ENCODE assay signal across 20 cellular contexts in the genomic region with DNA sequence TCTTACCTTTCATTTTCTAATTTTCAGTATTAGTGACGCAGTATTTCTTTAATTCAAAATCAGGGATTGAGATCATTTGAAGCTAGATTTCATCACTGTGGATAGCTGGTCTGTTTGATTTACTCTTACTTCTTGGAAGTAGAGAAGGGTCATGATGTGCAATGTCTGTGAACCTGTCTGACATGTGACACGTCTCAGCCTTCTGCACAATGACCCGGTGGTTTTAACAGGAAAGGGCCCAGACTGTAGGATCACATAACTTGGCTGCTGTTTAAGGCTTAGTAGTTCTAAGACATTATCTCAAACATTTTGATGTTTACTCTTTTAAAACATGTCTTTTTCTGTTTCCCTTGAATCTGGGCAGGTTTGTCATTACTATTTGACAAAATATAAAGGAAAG.
"Had no signal": no experiment of that assay in that cellular context is flagged by ENCODE, and none has a peak within 500 bp of the region (broad histone marks: within the 10 kb centered on the region; RNA-seq: fewer than 3 reads in every experiment).

No MANE protein-coding gene starts in this region.

- H3K9me3 ChIP-seq: suprapubic skin, thyroid gland, upper lobe of left lung, vagina had no signal

- H3K27ac ChIP-seq: coronary artery, heart right ventricle, suprapubic skin, thyroid gland, upper lobe of left lung, vagina had no signal

- H3K4me1 ChIP-seq: heart right ventricle, suprapubic skin, thyroid gland, upper lobe of left lung, vagina had no signal

- H3K4me3 ChIP-seq: coronary artery, heart right ventricle, suprapubic skin, thyroid gland, upper lobe of left lung, vagina had no signal

- H3K36me3 ChIP-seq: heart right ventricle, suprapubic skin, thyroid gland, upper lobe of left lung, vagina had no signal

- ATAC-seq: heart right ventricle; left cardiac atrium; left ventricle myocardium superior; naive thymus-derived CD4-positive, alpha-beta T cell; right cardiac atrium; stimulated activated effector memory CD8-positive, alpha-beta T cell treated with anti-CD3 and anti-CD28 coated beads, Interleukin-12 subunit alpha, Interleukin-12 subunit beta, amount 100 ng/mL, for 72 hours; stimulated activated naive CD8-positive, alpha-beta T cell treated with anti-CD3 and anti-CD28 coated beads, Interleukin-15, Interleukin-2, amounts not matched to agents 100 U/mL and 50 U/mL, for 24 hours had no signal

- H3K27me3 ChIP-seq: heart right ventricle, suprapubic skin, thyroid gland, upper lobe of left lung, vagina had no signal

- DNase-seq: effector CD4-positive, alpha-beta T cell; endodermal cell; foreskin melanocyte; heart right ventricle; hypothalamus; kidney; left cardiac atrium; left ventricle myocardium superior; naive thymus-derived CD4-positive, alpha-beta T cell; nephron progenitor cell; right cardiac atrium; stimulated activated CD4-positive, alpha-beta T cell treated with anti-CD3 and anti-CD28 coated beads, Interleukin-4, amount 100 ng/mL, for 1 hour; stimulated activated CD8-positive, alpha-beta memory T cell treated with anti-CD3 and anti-CD28 coated beads, Interleukin-4, amount 100 ng/mL, for 48 hours; stimulated activated naive CD8-positive, alpha-beta T cell treated with anti-CD3 and anti-CD28 coated beads, Interleukin-15, Interleukin-2, amounts not matched to agents 100 U/mL and 50 U/mL, for 24 hours; thyroid gland; upper lobe of left lung had no signal
